Comparison of ENCODE assay signal across 10 cellular contexts in the genomic region with DNA sequence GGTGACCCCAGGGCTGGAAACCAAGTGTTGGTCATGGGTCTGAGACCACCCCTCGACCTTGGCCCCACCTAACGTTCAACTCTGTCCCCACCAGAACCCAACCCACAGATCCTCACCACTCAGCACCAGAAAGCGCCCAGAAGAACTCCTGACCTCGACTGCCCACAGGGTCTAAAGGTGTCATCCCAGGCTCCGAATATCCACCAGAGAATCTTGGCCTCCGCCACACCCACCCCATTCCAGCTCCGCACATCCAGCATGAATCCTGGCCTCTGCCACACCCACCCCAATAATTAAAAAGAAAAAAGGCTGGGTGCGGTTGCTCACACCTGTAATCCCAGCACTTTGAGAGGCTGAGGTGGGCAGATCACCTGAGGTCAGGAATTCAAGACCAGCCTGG. TPM values are rescaled to one million over a fixed set of nuclear protein-coding genes. Genes with fewer than 3 reads are reported as not detected.
A peak's percentile ranks its signal among the peaks of the same experiment; 100 is the strongest.
DNase-seq lines count a peak whose midpoint lies in the region; ATAC-seq, FAIRE-seq and TF ChIP-seq lines count a peak whose summit lies in the region.
"Had no signal": no experiment of that assay in that cellular context is flagged by ENCODE, and none has a peak within 500 bp of the region (broad histone marks: within the 10 kb centered on the region; RNA-seq: fewer than 3 reads in every experiment).

No MANE protein-coding gene starts in this region.

- no peaks in the 10 kb centered on the region for H3K9me3 ChIP-seq in ascending aorta
- no peaks in the 10 kb centered on the region for H3K9me3 ChIP-seq in HepG2 (ENCODE audit: low read length)
- no peaks in the 10 kb centered on the region for H3K9me3 ChIP-seq in thyroid gland
- H3K9me3 ChIP-seq: mucosa of descending colon had no signal

- peaks cover 47% of the 10 kb centered on the region for H3K79me2 ChIP-seq in HepG2 (ENCODE audit: insufficient read depth, low read length)

- POLR2A ChIA-PET in HepG2 (lab: Yijun Ruan, JAX): no interaction called here

- in situ Hi-C loops in HepG2 (cut with HindIII; ENCODE audit: extremely low pct_ligation_motif_present, low pct_unique_long_range_greater_than_20kb): no loop called here

- no peak for TF ChIP-seq RAD21 in HepG2 (CRISPR knock-in tag; IDR thresholded peaks at IDR 0.05)

- H2AFZ ChIP-seq in HepG2 (ENCODE audit: low read length): no peak overlapping the region

- BruUV-seq in HepG2 (replicated peaks; lab: Mats Ljungman, UMichigan): no TSS peak

- TF ChIP-seq CTCF in ascending aorta (IDR thresholded peaks at IDR 0.05): no peak
- no peak for TF ChIP-seq CTCF in HepG2 (CRISPR knock-in tag; IDR thresholded peaks at IDR 0.05)
- no peak for TF ChIP-seq CTCF in thyroid gland (IDR thresholded peaks at IDR 0.05)

- H3K27me3 Mint-ChIP-seq in activated CD4-positive, alpha-beta T cell treated with anti-CD3 and anti-CD28 coated beads, Interleukin-2, amount 10 ng/mL, durations not matched to agents 24 days and 14 days: no peaks in the 10 kb centered on the region

- H3K36me3 Mint-ChIP-seq in activated CD4-positive, alpha-beta T cell treated with anti-CD3 and anti-CD28 coated beads, Interleukin-2, amount 10 ng/mL, durations not matched to agents 24 days and 14 days (ENCODE audit: low read depth): peaks cover 22% of the 10 kb centered on the region

- H3K27ac ChIP-seq in ascending aorta (peak overlapping the region; percentile 51 to 93), HepG2 (ENCODE audit: extremely low read length, insufficient read depth, low read length) (peak overlapping the region; percentile 64), thyroid gland (peak overlapping the region; percentile 52 to 92 (median 90))

- H3K36me3 ChIP-seq in ascending aorta (no peaks in the 10 kb centered on the region), HepG2 (replicated peaks in 1 of 2; ENCODE audit: control insufficient read depth in 1 of 2, insufficient read depth in 2 of 2, low read length in 2 of 2) (peaks cover 0 to 3% of the 10 kb centered on the region in 2 experiments; a peak in 1 of 5 replicates), thyroid gland (no peaks in the 10 kb centered on the region)

- H3K4me2 ChIP-seq in HepG2 (ENCODE audit: low read depth, low read length): peak overlapping the region; percentile 87

- 53% methylated on average over 8 of the region's 8 CpGs for WGBS in HepG2 (ENCODE audit: low lambda C conversion rate)
- WGBS in thyroid gland, 2 donors: 71% methylated on average over 8 of the region's 8 CpGs

- ATAC-seq in HepG2 (no peak), HG02870 (IDR thresholded peaks at IDR 0.05; ENCODE audit: unreplicated experiment) (no peak), GM18873 (IDR thresholded peaks at IDR 0.05; ENCODE audit: low FRiP score, unreplicated experiment) (no peak)

- peak overlapping the region; percentile 81 for H3K9ac ChIP-seq in HepG2 (ENCODE audit: insufficient read depth, low read depth, low read length)

- no peaks in the 10 kb centered on the region for H3K9me3 Mint-ChIP-seq in activated CD4-positive, alpha-beta T cell treated with anti-CD3 and anti-CD28 coated beads, Interleukin-2, amount 10 ng/mL, durations not matched to agents 24 days and 14 days

- H3K27me3 ChIP-seq in ascending aorta (no peaks in the 10 kb centered on the region), HepG2 (ENCODE audit: control insufficient read depth in 1 of 2, insufficient read depth in 2 of 2, low read length in 2 of 2) (no peaks in the 10 kb centered on the region; a peak in 1 of 5 replicates), thyroid gland (no peaks in the 10 kb centered on the region)

- peaks cover 18% of the 10 kb centered on the region for H4K20me1 ChIP-seq in HepG2 (ENCODE audit: insufficient read depth, low read length)

- peak overlapping the region; percentile 99 for H3K4me3 Mint-ChIP-seq in activated CD4-positive, alpha-beta T cell treated with anti-CD3 and anti-CD28 coated beads, Interleukin-2, amount 10 ng/mL, durations not matched to agents 24 days and 14 days

- DNase-seq in activated CD4-positive, alpha-beta T cell treated with anti-CD3 and anti-CD28 coated beads, Interleukin-2, amount 10 ng/mL, durations not matched to agents 24 days and 14 days: no peak
- no peak for DNase-seq in activated CD4-positive, alpha-beta T cell treated with anti-CD3 and anti-CD28 coated beads for 4 hours
- no peak for DNase-seq in ascending aorta (ENCODE audit: low spot score in 2 of 2)
- DNase-seq in HepG2 (ENCODE audit: low spot score): no peak
- no peak for DNase-seq in thyroid gland
- DNase-seq in NCI-H1048 (lab: John Stamatoyannopoulos, UW): no peak

- H3K27ac Mint-ChIP-seq in activated CD4-positive, alpha-beta T cell treated with anti-CD3 and anti-CD28 coated beads, Interleukin-2, amount 10 ng/mL, durations not matched to agents 24 days and 14 days: peak overlapping the region; percentile 97

- no peak for FAIRE-seq in HepG2 (lab: Jason Lieb, UNC)
- FAIRE-seq: TTC549 had no signal

- H3K4me3 ChIP-seq in ascending aorta (peak overlapping the region; percentile 88 to 99), HepG2 (replicated peaks in 1 of 3; ENCODE audit: insufficient read depth in 1 of 3, low read depth in 2 of 3, low read length in 3 of 3) (peak overlapping the region; percentile 79 to 92 (median 84)), thyroid gland (replicated peaks in 1 of 3) (peak overlapping the region in 1 of 3 donors; percentile 72)

- H3K4me1 ChIP-seq in ascending aorta (peaks cover 5 to 36% of the 10 kb centered on the region in 2 donors), HepG2 (ENCODE audit: insufficient read depth, low read length) (peaks cover 78% of the 10 kb centered on the region), thyroid gland (peaks cover 62 to 66% of the 10 kb centered on the region in 2 donors)

- peaks cover 37% of the 10 kb centered on the region for H3K4me1 Mint-ChIP-seq in activated CD4-positive, alpha-beta T cell treated with anti-CD3 and anti-CD28 coated beads, Interleukin-2, amount 10 ng/mL, durations not matched to agents 24 days and 14 days

- TF ChIP-seq EP300 in HepG2 (IDR thresholded peaks at IDR 0.05; ENCODE audit: low read depth in 2 of 2, low read length in 2 of 2) (no peak), HepG2 (CRISPR knock-in tag; IDR thresholded peaks at IDR 0.05; ENCODE audit: borderline replicate concordance) (no peak)

- intact Hi-C loops in activated CD4-positive, alpha-beta T cell treated with anti-CD3 and anti-CD28 coated beads, Interleukin-2, amount 10 ng/mL, durations not matched to agents 24 days and 14 days (cut with micrococcal nuclease): loop anchor here (5.0 kb wide), 2 partner anchors 124 to 174 kb away; no protein-coding TSS in a partner anchor
- intact Hi-C loops in ascending aorta (cut with DNase I) (loop anchor here (5.0 kb wide), 1 partner anchor 66 kb away; no protein-coding TSS in a partner anchor), HepG2 (cut with micrococcal nuclease; ENCODE audit: unreplicated experiment) (loop anchor here (10.0 kb wide), 1 partner anchor 162 kb away; no protein-coding TSS in a partner anchor), thyroid gland (cut with DNase I) (loop anchor here (5.0 kb wide), 1 partner anchor 159 kb away; no protein-coding TSS in a partner anchor)

- CTCF ChIA-PET in HepG2 (lab: Yijun Ruan, JAX; ENCODE audit: low intra/inter-chr PET ratio, low total read pairs): no interaction called here

- TF ChIP-seq POLR2A in HepG2 (IDR thresholded peaks at IDR 0.05; ENCODE audit: insufficient read depth in 1 of 2, low read depth in 2 of 2, low read length in 2 of 2): no peak
- TF ChIP-seq POLR2A in thyroid gland (IDR thresholded peaks at IDR 0.05): no peak

RNA-seq across cellular contexts. Expression of gene CERK, which starts 1.3 kb away (rescaled TPM):
- total RNA-seq in activated CD4-positive, alpha-beta T cell treated with anti-CD3 and anti-CD28 coated beads, Interleukin-2, amount 10 ng/mL, durations not matched to agents 24 days and 14 days: 62.8 and 63.2 TPM in 2 replicates
- total RNA-seq in ascending aorta: 27.5 TPM
- 40.3 and 41.8 TPM in 2 replicates for total RNA-seq in HepG2 (2016; rRNA removed; fragmentation: Illumina TruSeq; extraction: Trizol)
- total RNA-seq in HepG2 (2016; cell fraction: cytosol; rRNA removed; fragmentation: Illumina TruSeq; extraction: Trizol; ENCODE audit: low read depth): 33.8 and 34.8 TPM in 2 replicates
- total RNA-seq in HepG2 (2016; cell fraction: insoluble cytoplasmic fraction; rRNA removed; fragmentation: Illumina TruSeq; extraction: Trizol): 36.2 and 38.6 TPM in 2 replicates
- 63.0 and 65.4 TPM in 2 replicates for total RNA-seq in HepG2 (2016; cell fraction: membrane; rRNA removed; fragmentation: Illumina TruSeq; extraction: Trizol)
- total RNA-seq in HepG2 (2016; cell fraction: nucleus; rRNA removed; fragmentation: Illumina TruSeq; extraction: Trizol): 26.0 and 34.7 TPM in 2 replicates
- 41.9 and 49.5 TPM in 2 replicates for polyA plus RNA-seq in HepG2 (2011; rRNA removed)
- polyA plus RNA-seq in HepG2 (2011; cell fraction: cytosol; rRNA removed): 38.6 and 42.2 TPM in 2 replicates
- 42.7 and 45.1 TPM in 2 replicates for polyA plus RNA-seq in HepG2 (2011; cell fraction: nucleus; rRNA removed)
- 38.6 and 44.4 TPM in 2 replicates for polyA plus RNA-seq in HepG2 (2012)
- 31.4 and 34.6 TPM in 2 replicates for polyA plus RNA-seq in HepG2 (2016; cell fraction: cytosol; fragmentation: Illumina TruSeq; extraction: Trizol; ENCODE audit: low read depth)
- polyA plus RNA-seq in HepG2 (2016; cell fraction: insoluble cytoplasmic fraction; fragmentation: Illumina TruSeq; extraction: Trizol; ENCODE audit: low read depth): 32.4 and 37.2 TPM in 2 replicates
- 47.9 and 48.5 TPM in 2 replicates for polyA plus RNA-seq in HepG2 (2016; cell fraction: membrane; fragmentation: Illumina TruSeq; extraction: Trizol; ENCODE audit: low read depth)
- 42.2 and 46.3 TPM in 2 replicates for polyA plus RNA-seq in HepG2 (2016; cell fraction: nucleus; fragmentation: Illumina TruSeq; extraction: Trizol; ENCODE audit: insufficient read depth, low read depth)
- 29.1 and 59.9 TPM in 2 replicates for polyA minus RNA-seq in HepG2 (2011; rRNA and poly(A)+ RNA removed; ENCODE audit: low replicate concordance)
- polyA minus RNA-seq in HepG2 (2011; cell fraction: cytosol; rRNA and poly(A)+ RNA removed): 26.6 and 33.8 TPM in 2 replicates
- polyA minus RNA-seq in HepG2 (2011; cell fraction: nucleus; rRNA and poly(A)+ RNA removed): 39.4 and 41.5 TPM in 2 replicates
- 10 to 100 TPM; 74.6 to 84.7 (median 81.5) TPM for total RNA-seq in thyroid gland

RNA-seq across cellular contexts. Expression of gene TBC1D22A, which starts 25.7 kb away (rescaled TPM):
- 39.2 and 41.0 TPM in 2 replicates for total RNA-seq in activated CD4-positive, alpha-beta T cell treated with anti-CD3 and anti-CD28 coated beads, Interleukin-2, amount 10 ng/mL, durations not matched to agents 24 days and 14 days
- 87.8 TPM for total RNA-seq in ascending aorta
- total RNA-seq in HepG2 (2016; rRNA removed; fragmentation: Illumina TruSeq; extraction: Trizol): 17.3 and 17.6 TPM in 2 replicates
- total RNA-seq in HepG2 (2016; cell fraction: cytosol; rRNA removed; fragmentation: Illumina TruSeq; extraction: Trizol; ENCODE audit: low read depth): 13.6 and 13.8 TPM in 2 replicates
- 14.5 and 18.0 TPM in 2 replicates for total RNA-seq in HepG2 (2016; cell fraction: insoluble cytoplasmic fraction; rRNA removed; fragmentation: Illumina TruSeq; extraction: Trizol)
- total RNA-seq in HepG2 (2016; cell fraction: membrane; rRNA removed; fragmentation: Illumina TruSeq; extraction: Trizol): 15.2 and 19.7 TPM in 2 replicates
- 11.0 and 13.2 TPM in 2 replicates for total RNA-seq in HepG2 (2016; cell fraction: nucleus; rRNA removed; fragmentation: Illumina TruSeq; extraction: Trizol)
- polyA plus RNA-seq in HepG2 (2011; rRNA removed): 17.5 and 18.0 TPM in 2 replicates
- 16.4 and 18.2 TPM in 2 replicates for polyA plus RNA-seq in HepG2 (2011; cell fraction: cytosol; rRNA removed)
- polyA plus RNA-seq in HepG2 (2011; cell fraction: nucleus; rRNA removed): 14.2 and 18.7 TPM in 2 replicates
- polyA plus RNA-seq in HepG2 (2012): 12.4 and 15.2 TPM in 2 replicates
- polyA plus RNA-seq in HepG2 (2016; cell fraction: cytosol; fragmentation: Illumina TruSeq; extraction: Trizol; ENCODE audit: low read depth): 7.7 and 9.5 TPM in 2 replicates
- polyA plus RNA-seq in HepG2 (2016; cell fraction: insoluble cytoplasmic fraction; fragmentation: Illumina TruSeq; extraction: Trizol; ENCODE audit: low read depth): 17.3 and 21.6 TPM in 2 replicates
- 14.3 and 16.8 TPM in 2 replicates for polyA plus RNA-seq in HepG2 (2016; cell fraction: membrane; fragmentation: Illumina TruSeq; extraction: Trizol; ENCODE audit: low read depth)
- 13.4 and 13.5 TPM in 2 replicates for polyA plus RNA-seq in HepG2 (2016; cell fraction: nucleus; fragmentation: Illumina TruSeq; extraction: Trizol; ENCODE audit: insufficient read depth, low read depth)
- 14.2 and 23.5 TPM in 2 replicates for polyA minus RNA-seq in HepG2 (2011; rRNA and poly(A)+ RNA removed; ENCODE audit: low replicate concordance)
- 11.9 and 12.0 TPM in 2 replicates for polyA minus RNA-seq in HepG2 (2011; cell fraction: cytosol; rRNA and poly(A)+ RNA removed)
- polyA minus RNA-seq in HepG2 (2011; cell fraction: nucleus; rRNA and poly(A)+ RNA removed): 21.5 and 22.0 TPM in 2 replicates
- total RNA-seq in thyroid gland: 10 to 100 TPM; 26.7 to 34.6 (median 33.2) TPM
